1 cellular context compared by ENCODE assay signal in the genomic region with DNA sequence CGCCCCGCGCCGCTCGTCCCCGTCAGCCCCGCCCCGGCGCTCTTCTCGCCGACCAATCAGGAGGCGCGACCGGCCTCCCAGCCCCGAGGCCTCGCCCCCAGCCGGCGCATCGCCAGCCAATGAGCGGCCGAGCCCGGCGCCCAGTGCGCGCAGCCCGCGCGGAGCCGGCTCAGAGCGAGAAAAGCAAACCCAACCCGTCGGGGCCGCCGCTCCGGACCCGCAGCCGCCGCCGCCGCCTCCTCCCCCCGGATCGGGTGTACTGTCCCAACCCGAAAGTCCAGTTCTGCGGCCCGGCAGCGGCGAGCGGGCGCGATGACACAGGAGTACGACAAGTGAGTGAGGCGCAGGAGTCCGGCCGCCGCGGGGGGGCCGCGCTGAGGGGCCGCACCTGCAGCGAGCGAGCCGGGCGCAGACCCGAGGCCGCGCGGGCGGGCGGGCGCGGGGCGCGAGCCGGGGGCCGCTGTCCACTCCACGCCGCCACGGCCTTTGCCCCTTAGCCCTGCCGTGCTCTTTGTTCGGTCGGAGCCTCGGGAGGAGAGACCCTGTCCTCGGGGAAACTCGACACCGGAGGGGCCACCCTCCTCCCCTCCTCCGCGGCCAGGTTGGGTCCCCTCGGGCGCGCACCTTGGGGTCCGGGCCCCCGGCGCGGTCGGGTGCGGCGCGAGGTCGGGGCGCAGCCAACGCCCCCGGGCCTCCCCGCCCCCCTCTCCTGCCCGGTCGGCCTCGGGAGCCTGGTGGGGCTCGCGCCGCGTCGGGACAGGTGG.
TF ChIP-seq lines count a peak whose summit lies in the region.

A gene with protein sequence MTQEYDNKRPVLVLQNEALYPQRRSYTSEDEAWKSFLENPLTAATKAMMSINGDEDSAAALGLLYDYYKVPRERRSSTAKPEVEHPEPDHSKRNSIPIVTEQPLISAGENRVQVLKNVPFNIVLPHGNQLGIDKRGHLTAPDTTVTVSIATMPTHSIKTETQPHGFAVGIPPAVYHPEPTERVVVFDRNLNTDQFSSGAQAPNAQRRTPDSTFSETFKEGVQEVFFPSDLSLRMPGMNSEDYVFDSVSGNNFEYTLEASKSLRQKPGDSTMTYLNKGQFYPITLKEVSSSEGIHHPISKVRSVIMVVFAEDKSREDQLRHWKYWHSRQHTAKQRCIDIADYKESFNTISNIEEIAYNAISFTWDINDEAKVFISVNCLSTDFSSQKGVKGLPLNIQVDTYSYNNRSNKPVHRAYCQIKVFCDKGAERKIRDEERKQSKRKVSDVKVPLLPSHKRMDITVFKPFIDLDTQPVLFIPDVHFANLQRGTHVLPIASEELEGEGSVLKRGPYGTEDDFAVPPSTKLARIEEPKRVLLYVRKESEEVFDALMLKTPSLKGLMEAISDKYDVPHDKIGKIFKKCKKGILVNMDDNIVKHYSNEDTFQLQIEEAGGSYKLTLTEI (plus strand): TSS at position 172 of the 764 bp plus-strand sequence. CDS start 141 bp downstream, at position 313.

TF ChIP-seq in HepG2, 621 proteins besides CTCF, POLR2A, EP300 and RAD21 (continued from another document and continues in another):
- TF ChIP-seq AKNA (CRISPR knock-in tag; IDR thresholded peaks at IDR 0.05; ENCODE audit: borderline replicate concordance) (no peak), ZNF501 (CRISPR knock-in tag; IDR thresholded peaks at IDR 0.05) (peak; percentile 59; the same call in 1 of the 2 replicates), GRHL1 (CRISPR knock-in tag; conservative IDR thresholded peaks at IDR 0.05) (no peak), ZNF18 (CRISPR knock-in tag; IDR thresholded peaks at IDR 0.05; ENCODE audit: insufficient replicate concordance) (no peak), GMEB2 (CRISPR knock-in tag; IDR thresholded peaks at IDR 0.05; ENCODE audit: low read depth) (no peak), ZSCAN30 (CRISPR knock-in tag; IDR thresholded peaks at IDR 0.05) (no peak), ARNT (IDR thresholded peaks at IDR 0.05) (no peak), PTBP1 (IDR thresholded peaks at IDR 0.05; ENCODE audit: low read depth, low read length, poor library complexity, severe bottlenecking) (peak; percentile 72), ELF3 (CRISPR knock-in tag; IDR thresholded peaks at IDR 0.05) (peak; percentile 17; the same call in 1 of the 2 replicates), ZFYVE20 (CRISPR knock-in tag; IDR thresholded peaks at IDR 0.05; ENCODE audit: borderline replicate concordance, low read depth) (no peak), ZFP37 (CRISPR knock-in tag; IDR thresholded peaks at IDR 0.05; ENCODE audit: borderline replicate concordance) (no peak), ZBTB4 (CRISPR knock-in tag; IDR thresholded peaks at IDR 0.05; ENCODE audit: borderline replicate concordance) (no peak), SP2 (CRISPR knock-in tag; IDR thresholded peaks at IDR 0.05) (peak; percentile 61; the same call in 1 of the 2 replicates), ZSCAN12 (CRISPR knock-in tag; IDR thresholded peaks at IDR 0.05) (no peak), ELF4 (CRISPR knock-in tag; IDR thresholded peaks at IDR 0.05; ENCODE audit: borderline replicate concordance) (no peak), HOXD1 (CRISPR knock-in tag; IDR thresholded peaks at IDR 0.05) (peak; percentile 21; the same call in 1 of the 2 replicates), MTF2 (CRISPR knock-in tag; IDR thresholded peaks at IDR 0.05; ENCODE audit: borderline replicate concordance) (no peak; the same call in 1 of the 2 replicates), ZFP36 (IDR thresholded peaks at IDR 0.05; ENCODE audit: borderline replicate concordance, low read depth, low read length, partially characterized antibody) (no peak), ZNF678 (CRISPR knock-in tag; IDR thresholded peaks at IDR 0.05) (peak; percentile 63; the same call in 1 of the 2 replicates), NFATC3 (CRISPR knock-in tag; IDR thresholded peaks at IDR 0.05) (no peak)
- TF ChIP-seq, protein P1, sequence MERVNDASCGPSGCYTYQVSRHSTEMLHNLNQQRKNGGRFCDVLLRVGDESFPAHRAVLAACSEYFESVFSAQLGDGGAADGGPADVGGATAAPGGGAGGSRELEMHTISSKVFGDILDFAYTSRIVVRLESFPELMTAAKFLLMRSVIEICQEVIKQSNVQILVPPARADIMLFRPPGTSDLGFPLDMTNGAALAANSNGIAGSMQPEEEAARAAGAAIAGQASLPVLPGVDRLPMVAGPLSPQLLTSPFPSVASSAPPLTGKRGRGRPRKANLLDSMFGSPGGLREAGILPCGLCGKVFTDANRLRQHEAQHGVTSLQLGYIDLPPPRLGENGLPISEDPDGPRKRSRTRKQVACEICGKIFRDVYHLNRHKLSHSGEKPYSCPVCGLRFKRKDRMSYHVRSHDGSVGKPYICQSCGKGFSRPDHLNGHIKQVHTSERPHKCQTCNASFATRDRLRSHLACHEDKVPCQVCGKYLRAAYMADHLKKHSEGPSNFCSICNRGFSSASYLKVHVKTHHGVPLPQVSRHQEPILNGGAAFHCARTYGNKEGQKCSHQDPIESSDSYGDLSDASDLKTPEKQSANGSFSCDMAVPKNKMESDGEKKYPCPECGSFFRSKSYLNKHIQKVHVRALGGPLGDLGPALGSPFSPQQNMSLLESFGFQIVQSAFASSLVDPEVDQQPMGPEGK (CRISPR knock-in tag; IDR thresholded peaks at IDR 0.05), result peak; percentile 88
- TF ChIP-seq, protein P2, sequence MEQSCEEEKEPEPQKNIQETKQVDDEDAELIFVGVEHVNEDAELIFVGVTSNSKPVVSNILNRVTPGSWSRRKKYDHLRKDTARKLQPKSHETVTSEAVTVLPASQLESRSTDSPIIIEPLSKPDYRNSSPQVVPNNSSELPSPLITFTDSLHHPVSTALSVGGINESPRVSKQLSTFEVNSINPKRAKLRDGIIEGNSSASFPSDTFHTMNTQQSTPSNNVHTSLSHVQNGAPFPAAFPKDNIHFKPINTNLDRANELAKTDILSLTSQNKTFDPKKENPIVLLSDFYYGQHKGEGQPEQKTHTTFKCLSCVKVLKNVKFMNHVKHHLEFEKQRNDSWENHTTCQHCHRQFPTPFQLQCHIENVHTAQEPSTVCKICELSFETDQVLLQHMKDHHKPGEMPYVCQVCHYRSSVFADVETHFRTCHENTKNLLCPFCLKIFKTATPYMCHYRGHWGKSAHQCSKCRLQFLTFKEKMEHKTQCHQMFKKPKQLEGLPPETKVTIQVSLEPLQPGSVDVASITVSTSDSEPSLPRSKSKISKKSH (CRISPR knock-in tag; IDR thresholded peaks at IDR 0.05; ENCODE audit: borderline replicate concordance), result no peak; the same call in 1 of the 2 replicates
- TF ChIP-seq, protein P3, sequence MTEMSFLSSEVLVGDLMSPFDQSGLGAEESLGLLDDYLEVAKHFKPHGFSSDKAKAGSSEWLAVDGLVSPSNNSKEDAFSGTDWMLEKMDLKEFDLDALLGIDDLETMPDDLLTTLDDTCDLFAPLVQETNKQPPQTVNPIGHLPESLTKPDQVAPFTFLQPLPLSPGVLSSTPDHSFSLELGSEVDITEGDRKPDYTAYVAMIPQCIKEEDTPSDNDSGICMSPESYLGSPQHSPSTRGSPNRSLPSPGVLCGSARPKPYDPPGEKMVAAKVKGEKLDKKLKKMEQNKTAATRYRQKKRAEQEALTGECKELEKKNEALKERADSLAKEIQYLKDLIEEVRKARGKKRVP (CRISPR knock-in tag; IDR thresholded peaks at IDR 0.05), result no peak
